ENCODE assay signal across 12 cellular contexts in the genomic region with DNA sequence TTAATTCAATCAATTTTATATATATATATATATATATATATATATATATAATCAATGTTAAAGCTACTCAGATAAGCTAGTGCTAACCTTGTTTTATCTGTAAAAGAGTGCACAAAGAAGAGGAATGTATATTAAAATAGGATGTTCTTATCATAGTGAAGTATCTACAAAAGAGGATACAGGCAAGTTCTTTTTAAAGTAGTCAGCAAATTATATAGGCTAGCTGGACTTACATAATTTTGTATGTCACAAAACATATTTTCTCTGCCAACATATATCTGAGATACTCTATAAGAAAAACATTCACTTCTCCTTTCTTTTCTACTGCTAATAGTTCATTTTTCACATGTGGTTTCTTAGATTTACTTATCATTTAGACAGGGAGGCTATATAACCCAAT. TPM values are rescaled to one million over a fixed set of nuclear protein-coding genes. Genes with fewer than 3 reads are reported as not detected.
"Had no signal": no experiment of that assay in that cellular context is flagged by ENCODE, and none has a peak within 500 bp of the region (broad histone marks: within the 10 kb centered on the region; RNA-seq: fewer than 3 reads in every experiment).

No MANE protein-coding gene starts in this region.

- ATAC-seq: GM23338, HCT116 had no signal

- H3K4me3 ChIP-seq: GM23248, GM23338, HAP-1 had no signal

- H2AFZ ChIP-seq: GM23248, GM23338 had no signal

- H3K9ac ChIP-seq: GM23248 had no signal

- H3K4me1 ChIP-seq: HAP-1 had no signal

- H3K27ac ChIP-seq: GM23248 had no signal

- H3K9me3 ChIP-seq: HAP-1 had no signal

- DNase-seq: GM23248, GOT3, H7, H9, HCEC 1CT, HFFc6 had no signal

- H3K36me3 ChIP-seq: HAP-1 had no signal

- H3K4me2 ChIP-seq: GM23338 had no signal

- FAIRE-seq: H1, H54 had no signal

RNA-seq across cellular contexts. Expression of a gene that starts 39.9 kb away (rescaled TPM):
- total RNA-seq: GM23248, H4, HFFc6 had no signal
- polyA plus RNA-seq: GM23248 had no signal
